ENCODE assay signal across 9 cellular contexts in genomic region chr7:148501707-148502139, GRCh38.
DNase-seq lines count a peak whose midpoint lies in the region; ATAC-seq and TF ChIP-seq lines count a peak whose summit lies in the region.
"Had no signal": no experiment of that assay in that cellular context is flagged by ENCODE, and none has a peak within 500 bp of the region (broad histone marks: within the 10 kb centered on the region; RNA-seq: fewer than 3 reads in every experiment).

No MANE protein-coding gene starts in this region.

- H3K27me3 Mint-ChIP-seq in chondrocyte (ENCODE audit: low read depth), result peaks cover 14% of the 10 kb centered on the region

- H3K36me3 ChIP-seq in rectal smooth muscle tissue (ENCODE audit: control insufficient read depth, insufficient read depth, low read length), result no peaks in the 10 kb centered on the region
- H3K36me3 ChIP-seq: adrenal gland had no signal

- in situ Hi-C loops in G401 (cut with HindIII; ENCODE audit: low sequenced_read_pairs), result no loop called here

- H3K27ac ChIP-seq in rectal smooth muscle tissue (ENCODE audit: low read depth, low read length), result no peak overlapping the region
- H3K27ac ChIP-seq: adrenal gland had no signal

- ATAC-seq in GM21360 (IDR thresholded peaks at IDR 0.05; ENCODE audit: unreplicated experiment) (peak; percentile 79), HG03469 (IDR thresholded peaks at IDR 0.05; ENCODE audit: unreplicated experiment) (peak; percentile 71), GM21381 (IDR thresholded peaks at IDR 0.05; ENCODE audit: unreplicated experiment) (no peak)

- H3K27ac Mint-ChIP-seq in chondrocyte (ENCODE audit: unreplicated experiment), result no peak overlapping the region

- DNase-seq in G401 (ENCODE audit: low spot score) (peak; percentile 29), chondrocyte (ENCODE audit: low spot score) (no peak), NOMO-1 treated with dmso at 0.1 percent for 144 hours (lab: John Stamatoyannopoulos, UW; ENCODE audit: unreplicated experiment) (no peak), Ammon's horn (ENCODE audit: low spot score) (no peak)

- peak overlapping the region; percentile 2 for H3K4me3 ChIP-seq in rectal smooth muscle tissue (ENCODE audit: low read length)
- H3K4me3 ChIP-seq: adrenal gland had no signal

- H3K27me3 ChIP-seq in rectal smooth muscle tissue (ENCODE audit: control insufficient read depth, insufficient read depth, low read length), result peaks cover 3% of the 10 kb centered on the region

- peak overlapping the region; percentile 9 for H3K4me3 Mint-ChIP-seq in chondrocyte (ENCODE audit: unreplicated experiment)

- no peak for TF ChIP-seq CTCF in chondrocyte (IDR thresholded peaks at IDR 0.05)

- no peaks in the 10 kb centered on the region for H3K4me1 ChIP-seq in rectal smooth muscle tissue (ENCODE audit: control insufficient read depth, insufficient read depth, low read length)
- H3K4me1 ChIP-seq: adrenal gland had no signal

- no peaks in the 10 kb centered on the region for H3K9me3 Mint-ChIP-seq in chondrocyte (ENCODE audit: low read depth)

- H3K9ac ChIP-seq in rectal smooth muscle tissue (ENCODE audit: low read length), result no peak overlapping the region

- peaks cover 10% of the 10 kb centered on the region for H3K4me1 Mint-ChIP-seq in chondrocyte (ENCODE audit: low read depth)

- no peaks in the 10 kb centered on the region for H3K36me3 Mint-ChIP-seq in chondrocyte (ENCODE audit: low read depth)
